In genomic region chr20:35473684-35474083, GRCh38 we compare ENCODE assay signal across 39 cellular contexts. TPM values are rescaled to one million over a fixed set of nuclear protein-coding genes. Genes with fewer than 3 reads are reported as not detected.
"Had no signal": no experiment of that assay in that cellular context is flagged by ENCODE, and none has a peak within 500 bp of the region (broad histone marks: within the 10 kb centered on the region; RNA-seq: fewer than 3 reads in every experiment).

No MANE protein-coding gene starts in this region.

- H3K4me1 ChIP-seq: adrenal gland, ascending aorta, body of pancreas, breast epithelium had no signal

- ATAC-seq: activated naive CD4-positive, alpha-beta T cell treated with anti-CD3 and anti-CD28 coated beads, Interleukin-2, amount 50 U/mL, for 72 hours; activated naive CD8-positive, alpha-beta T cell treated with anti-CD3 and anti-CD28 coated beads, Interleukin-2, amount 50 U/mL, for 24 hours; activated T-cell treated with anti-CD3 and anti-CD28 coated beads, Interleukin-2, amount 50 U/mL, for 4 hours; activated T-cell treated with anti-CD3 and anti-CD28 coated beads, Interleukin-2, amount 50 U/mL, for 72 hours; activated T-helper 17 cell treated with anti-CD3 and anti-CD28 coated beads, Interleukin-2, amount 50 U/mL, for 72 hours; body of pancreas had no signal

- H3K9me3 ChIP-seq: adrenal gland, ascending aorta, body of pancreas, breast epithelium had no signal

- FAIRE-seq: astrocyte, bronchial epithelial cell had no signal

- H3K4me3 ChIP-seq: adrenal gland, ascending aorta, body of pancreas, breast epithelium, cardiac muscle cell had no signal

- DNase-seq: activated effector memory CD4-positive, alpha-beta T cell treated with anti-CD3 and anti-CD28 coated beads, Interleukin-2, amount 50 U/mL, for 16 hours; activated effector memory CD4-positive, alpha-beta T cell treated with Interleukin-2 at 50 U/mL for 16 hours; activated gamma-delta T cell; activated gamma-delta T cell treated with Interleukin-2 at 50 U/mL for 16 hours; activated naive CD4-positive, alpha-beta T cell; activated naive CD4-positive, alpha-beta T cell treated with anti-CD3 and anti-CD28 coated beads for 36 hours; activated naive CD4-positive, alpha-beta T cell treated with anti-CD3 and anti-CD28 coated beads, Interleukin-2, amount 10 ng/mL, durations not matched to agents 7 days and 5 days; activated naive CD4-positive, alpha-beta T cell treated with anti-CD3 and anti-CD28 coated beads, Interleukin-2, amount 50 U/mL, for 16 hours; activated naive CD4-positive, alpha-beta T cell treated with Interleukin-2 at 50 U/mL for 16 hours; activated naive CD8-positive, alpha-beta T cell treated with anti-CD3 and anti-CD28 coated beads for 36 hours; activated naive CD8-positive, alpha-beta T cell treated with anti-CD3 and anti-CD28 coated beads, Interleukin-2, amount 10 ng/mL, durations not matched to agents 7 days and 5 days; activated naive CD8-positive, alpha-beta T cell treated with anti-CD3 and anti-CD28 coated beads, Interleukin-2, amount 50 U/mL, for 24 hours; activated T-cell treated with anti-CD3 and anti-CD28 coated beads, Interleukin-2, amount 50 U/mL, for 1 hour; activated T-cell treated with anti-CD3 and anti-CD28 coated beads, Interleukin-2, amount 50 U/mL, for 24 hours; activated T-cell treated with anti-CD3 and anti-CD28 coated beads, Interleukin-2, amount 50 U/mL, for 4 hours; activated T-cell treated with anti-CD3 and anti-CD28 coated beads, Interleukin-2, amount 50 U/mL, for 48 hours; activated T-cell treated with anti-CD3 and anti-CD28 coated beads, Interleukin-2, amount 50 U/mL, for 72 hours; adrenal gland; amniotic stem cell; amygdala; anterior cingulate cortex; aorta; body of pancreas; brain microvascular endothelial cell; caudate nucleus; central memory CD4-positive, alpha-beta T cell; cerebellar nuclear complex had no signal

- H3K27ac ChIP-seq: adrenal gland, ascending aorta, body of pancreas, brain microvascular endothelial cell, breast epithelium, cardiac muscle cell had no signal

- H3K27me3 ChIP-seq: adrenal gland, ascending aorta, body of pancreas, brain microvascular endothelial cell, breast epithelium, cardiac muscle cell had no signal

RNA-seq across cellular contexts. Expression of gene GDF5, which starts 35.7 kb away (rescaled TPM):
- total RNA-seq: activated naive CD4-positive, alpha-beta T cell treated with anti-CD3 and anti-CD28 coated beads for 36 hours; activated naive CD8-positive, alpha-beta T cell treated with anti-CD3 and anti-CD28 coated beads for 36 hours; activated naive CD8-positive, alpha-beta T cell treated with anti-CD3 and anti-CD28 coated beads, Interleukin-2, amount 10 ng/mL, durations not matched to agents 7 days and 5 days; activated T-cell treated with anti-CD3 and anti-CD28 coated beads, Interleukin-2, amount 50 U/mL, for 4 hours; activated T-cell treated with anti-CD3 and anti-CD28 coated beads, Interleukin-2, amount 50 U/mL, for 72 hours; activated T-helper 1 cell treated with anti-CD3 and anti-CD28 coated beads, Interleukin-12 subunit alpha, Interleukin-12 subunit beta, Interleukin-2, Interleukin-4 antibody, amounts not matched to agents 30 ng/mL and 10 ng/mL and 1 ng/mL, durations not matched to agents 14 hours and 24 hours and 36 hours; activated T-helper 17 cell treated with anti-CD3 and anti-CD28 coated beads, Interleukin-2, amount 50 U/mL, for 72 hours; activated T-helper 2 cell treated with anti-CD3 and anti-CD28 coated beads, Interferon-gamma antibody, Interleukin-2, Interleukin-4, amounts not matched to agents 10 μg/mL and 5 μg/mL and 100 μg/mL, durations not matched to agents 14 hours and 24 hours and 36 hours; cardiac septum had no signal

RNA-seq across cellular contexts. Expression of gene C20orf173, which starts 55.8 kb away (rescaled TPM):
- total RNA-seq: activated naive CD4-positive, alpha-beta T cell treated with anti-CD3 and anti-CD28 coated beads for 36 hours; activated naive CD4-positive, alpha-beta T cell treated with anti-CD3 and anti-CD28 coated beads, Interleukin-2, amount 50 U/mL, for 72 hours; activated naive CD8-positive, alpha-beta T cell treated with anti-CD3 and anti-CD28 coated beads for 36 hours; activated naive CD8-positive, alpha-beta T cell treated with anti-CD3 and anti-CD28 coated beads, Interleukin-2, amount 10 ng/mL, durations not matched to agents 7 days and 5 days; activated T-cell treated with anti-CD3 and anti-CD28 coated beads, Interleukin-2, amount 50 U/mL, for 4 hours; activated T-cell treated with anti-CD3 and anti-CD28 coated beads, Interleukin-2, amount 50 U/mL, for 72 hours; activated T-helper 1 cell treated with anti-CD3 and anti-CD28 coated beads, Interleukin-12 subunit alpha, Interleukin-12 subunit beta, Interleukin-2, Interleukin-4 antibody, amounts not matched to agents 30 ng/mL and 10 ng/mL and 1 ng/mL, durations not matched to agents 14 hours and 24 hours and 36 hours; activated T-helper 17 cell treated with anti-CD3 and anti-CD28 coated beads, Interleukin-2, amount 50 U/mL, for 72 hours; activated T-helper 2 cell treated with anti-CD3 and anti-CD28 coated beads, Interferon-gamma antibody, Interleukin-2, Interleukin-4, amounts not matched to agents 10 μg/mL and 5 μg/mL and 100 μg/mL, durations not matched to agents 14 hours and 24 hours and 36 hours; adrenal gland; aorta; ascending aorta; astrocyte; body of pancreas; breast epithelium; bronchial epithelial cell; cardiac muscle cell; cardiac septum; chondrocyte had no signal
- polyA plus RNA-seq: adipose tissue, adrenal gland, aorta, cardiac muscle cell had no signal
